In genomic region chr13:33590936-33591335, GRCh38 we compare ENCODE assay signal across 3 cellular contexts.
"Had no signal": no experiment of that assay in that cellular context is flagged by ENCODE, and none has a peak within 500 bp of the region (broad histone marks: within the 10 kb centered on the region; RNA-seq: fewer than 3 reads in every experiment).

No MANE protein-coding gene starts in this region.

- DNase-seq: H9, HCEC 1CT, KBM-7 had no signal
